Comparison of ENCODE assay signal across 1 cellular context in the genomic region with DNA sequence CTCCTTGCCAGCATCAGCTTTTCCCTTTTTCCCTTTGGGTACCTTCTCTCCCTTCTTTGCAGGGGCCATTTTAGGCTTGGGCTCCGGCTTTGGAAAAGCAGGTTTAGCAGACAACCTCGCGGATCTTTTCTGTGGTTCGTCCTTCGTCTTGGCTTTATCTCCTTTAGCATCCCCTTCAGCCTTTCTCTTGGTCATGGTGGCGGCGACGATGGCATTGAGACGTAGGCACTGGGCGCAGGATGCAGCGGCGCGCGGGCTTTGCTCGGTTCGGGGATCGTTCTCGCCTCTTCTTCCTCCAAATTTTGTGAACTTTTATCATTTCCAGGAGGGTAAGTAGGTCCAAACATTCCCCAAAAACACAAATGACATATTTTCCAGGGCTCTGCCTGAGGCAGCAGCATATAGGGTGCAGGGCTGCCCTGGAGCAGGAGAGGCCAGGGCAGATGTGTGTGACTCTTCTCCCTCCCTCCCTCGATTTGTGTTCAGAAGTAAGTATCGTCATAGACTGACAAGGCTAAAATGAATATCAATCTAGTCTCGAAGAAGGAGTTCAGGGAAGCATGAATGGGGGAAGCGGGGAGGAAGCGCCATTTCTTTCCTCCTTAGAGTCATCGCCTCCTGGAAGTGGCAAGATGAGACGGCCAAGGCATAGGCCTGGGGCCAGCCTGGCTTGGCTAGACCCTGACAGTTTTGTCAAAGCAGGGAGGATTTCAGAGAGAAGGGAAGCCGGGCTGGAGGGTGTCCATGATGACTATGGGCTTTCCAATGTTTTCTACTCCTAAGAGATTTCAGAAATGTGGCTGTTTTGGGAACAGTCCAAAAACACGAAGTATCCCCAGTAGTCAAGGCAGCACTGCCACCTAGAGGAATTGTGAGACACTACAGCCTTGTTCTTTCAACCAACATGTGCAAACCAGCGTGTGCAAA.
TF ChIP-seq lines count a peak whose summit lies in the region.

No MANE protein-coding gene starts in this region.

TF ChIP-seq in endothelial cell of umbilical vein, 7 proteins besides CTCF, POLR2A, EP300 and RAD21:
- no peak for TF ChIP-seq GATA2 (IDR thresholded peaks at IDR 0.05; ENCODE audit: insufficient read depth, insufficient read length, low read depth, low read length)
- TF ChIP-seq MYC (IDR thresholded peaks at IDR 0.05; ENCODE audit: low read depth, low read length), result no peak
- TF ChIP-seq FOS (IDR thresholded peaks at IDR 0.05; ENCODE audit: borderline replicate concordance, insufficient read depth, low read length), result no peak
- TF ChIP-seq JUN (IDR thresholded peaks at IDR 0.05; ENCODE audit: borderline replicate concordance, insufficient read depth, insufficient read length, low read depth), result no peak
- no peak for TF ChIP-seq EZH2 (IDR thresholded peaks at IDR 0.05; ENCODE audit: borderline replicate concordance, low read depth, low read length, severe bottlenecking)
- no peak for TF ChIP-seq MAX (IDR thresholded peaks at IDR 0.05; ENCODE audit: insufficient read depth, insufficient read length)
- TF ChIP-seq POLR2AphosphoS5 (IDR thresholded peaks at IDR 0.05; ENCODE audit: insufficient read depth, low read depth, low read length), result no peak
